In the genomic region with DNA sequence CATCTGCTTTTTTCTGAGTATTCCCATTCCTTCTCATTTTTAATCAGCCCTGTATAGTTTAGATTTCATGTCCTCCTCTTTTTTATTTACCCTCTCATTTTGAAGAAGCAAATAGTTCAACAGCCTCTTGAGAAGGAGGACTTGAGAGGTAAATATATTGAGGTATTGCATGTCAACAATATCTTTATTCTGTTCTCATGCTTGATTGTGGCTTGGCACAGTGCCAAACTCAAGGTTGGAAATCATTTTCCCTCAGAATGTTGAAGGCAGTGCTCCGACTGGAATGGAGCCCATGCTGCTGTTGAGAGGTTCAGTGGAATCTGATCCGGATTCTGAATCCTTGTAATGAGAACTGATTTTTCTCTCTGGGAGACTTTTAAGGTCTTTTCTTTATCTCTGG, we compare ENCODE assay signal across 1 cellular context.
TF ChIP-seq lines count a peak whose summit lies in the region.

No MANE protein-coding gene starts in this region.

TF ChIP-seq in HEK293, 187 proteins besides CTCF, POLR2A, EP300 and RAD21 (continued from another document):
- TF ChIP-seq, protein P1, sequence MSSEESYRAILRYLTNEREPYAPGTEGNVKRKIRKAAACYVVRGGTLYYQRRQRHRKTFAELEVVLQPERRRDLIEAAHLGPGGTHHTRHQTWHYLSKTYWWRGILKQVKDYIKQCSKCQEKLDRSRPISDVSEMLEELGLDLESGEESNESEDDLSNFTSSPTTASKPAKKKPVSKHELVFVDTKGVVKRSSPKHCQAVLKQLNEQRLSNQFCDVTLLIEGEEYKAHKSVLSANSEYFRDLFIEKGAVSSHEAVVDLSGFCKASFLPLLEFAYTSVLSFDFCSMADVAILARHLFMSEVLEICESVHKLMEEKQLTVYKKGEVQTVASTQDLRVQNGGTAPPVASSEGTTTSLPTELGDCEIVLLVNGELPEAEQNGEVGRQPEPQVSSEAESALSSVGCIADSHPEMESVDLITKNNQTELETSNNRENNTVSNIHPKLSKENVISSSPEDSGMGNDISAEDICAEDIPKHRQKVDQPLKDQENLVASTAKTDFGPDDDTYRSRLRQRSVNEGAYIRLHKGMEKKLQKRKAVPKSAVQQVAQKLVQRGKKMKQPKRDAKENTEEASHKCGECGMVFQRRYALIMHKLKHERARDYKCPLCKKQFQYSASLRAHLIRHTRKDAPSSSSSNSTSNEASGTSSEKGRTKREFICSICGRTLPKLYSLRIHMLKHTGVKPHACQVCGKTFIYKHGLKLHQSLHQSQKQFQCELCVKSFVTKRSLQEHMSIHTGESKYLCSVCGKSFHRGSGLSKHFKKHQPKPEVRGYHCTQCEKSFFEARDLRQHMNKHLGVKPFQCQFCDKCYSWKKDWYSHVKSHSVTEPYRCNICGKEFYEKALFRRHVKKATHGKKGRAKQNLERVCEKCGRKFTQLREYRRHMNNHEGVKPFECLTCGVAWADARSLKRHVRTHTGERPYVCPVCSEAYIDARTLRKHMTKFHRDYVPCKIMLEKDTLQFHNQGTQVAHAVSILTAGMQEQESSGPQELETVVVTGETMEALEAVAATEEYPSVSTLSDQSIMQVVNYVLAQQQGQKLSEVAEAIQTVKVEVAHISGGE (tag by site-specific recombination; conservative IDR thresholded peaks at IDR 0.05; ENCODE audit: low read depth): no peak
- TF ChIP-seq ZNF558 (tag by site-specific recombination; IDR thresholded peaks at IDR 0.05) (peak; percentile 33; the same call in 1 of the 2 replicates), ZNF133 (tag by site-specific recombination; IDR thresholded peaks at IDR 0.05) (no peak), ZNF274 (IDR thresholded peaks at IDR 0.05; ENCODE audit: low read length) (no peak), ZNF274 (tag by site-specific recombination; IDR thresholded peaks at IDR 0.05; ENCODE audit: borderline replicate concordance) (no peak), ZNF677 (tag by site-specific recombination; IDR thresholded peaks at IDR 0.05) (peak; percentile 81), ZFP37 (tag by site-specific recombination; IDR thresholded peaks at IDR 0.05) (no peak), ZFHX2 (tag by site-specific recombination; conservative IDR thresholded peaks at IDR 0.05) (no peak), GLIS1 (tag by site-specific recombination; IDR thresholded peaks at IDR 0.05) (no peak), ZNF792 (tag by site-specific recombination; IDR thresholded peaks at IDR 0.05) (no peak), ZNF112 (tag by site-specific recombination; IDR thresholded peaks at IDR 0.05) (peak; percentile 96)
- TF ChIP-seq, protein P2, sequence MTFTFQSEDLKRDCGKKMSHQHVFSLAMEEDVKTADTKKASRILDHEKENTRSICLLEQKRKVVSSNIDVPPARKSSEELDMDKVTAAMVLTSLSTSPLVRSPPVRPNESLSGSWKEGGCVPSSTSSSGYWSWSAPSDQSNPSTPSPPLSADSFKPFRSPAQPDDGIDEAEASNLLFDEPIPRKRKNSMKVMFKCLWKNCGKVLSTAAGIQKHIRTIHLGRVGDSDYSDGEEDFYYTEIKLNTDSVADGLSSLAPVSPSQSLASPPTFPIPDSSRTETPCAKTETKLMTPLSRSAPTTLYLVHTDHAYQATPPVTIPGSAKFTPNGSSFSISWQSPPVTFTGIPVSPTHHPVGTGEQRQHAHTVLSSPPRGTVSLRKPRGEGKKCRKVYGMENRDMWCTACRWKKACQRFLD (tag by site-specific recombination; IDR thresholded peaks at IDR 0.05): no peak
- TF ChIP-seq, protein P3, sequence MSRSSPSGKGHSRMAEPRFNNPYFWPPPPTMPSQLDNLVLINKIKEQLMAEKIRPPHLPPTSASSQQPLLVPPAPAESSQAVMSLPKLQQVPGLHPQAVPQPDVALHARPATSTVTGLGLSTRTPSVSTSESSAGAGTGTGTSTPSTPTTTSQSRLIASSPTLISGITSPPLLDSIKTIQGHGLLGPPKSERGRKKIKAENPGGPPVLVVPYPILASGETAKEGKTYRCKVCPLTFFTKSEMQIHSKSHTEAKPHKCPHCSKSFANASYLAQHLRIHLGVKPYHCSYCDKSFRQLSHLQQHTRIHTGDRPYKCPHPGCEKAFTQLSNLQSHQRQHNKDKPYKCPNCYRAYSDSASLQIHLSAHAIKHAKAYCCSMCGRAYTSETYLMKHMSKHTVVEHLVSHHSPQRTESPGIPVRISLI (tag by site-specific recombination; IDR thresholded peaks at IDR 0.05): no peak
- TF ChIP-seq, protein P4, sequence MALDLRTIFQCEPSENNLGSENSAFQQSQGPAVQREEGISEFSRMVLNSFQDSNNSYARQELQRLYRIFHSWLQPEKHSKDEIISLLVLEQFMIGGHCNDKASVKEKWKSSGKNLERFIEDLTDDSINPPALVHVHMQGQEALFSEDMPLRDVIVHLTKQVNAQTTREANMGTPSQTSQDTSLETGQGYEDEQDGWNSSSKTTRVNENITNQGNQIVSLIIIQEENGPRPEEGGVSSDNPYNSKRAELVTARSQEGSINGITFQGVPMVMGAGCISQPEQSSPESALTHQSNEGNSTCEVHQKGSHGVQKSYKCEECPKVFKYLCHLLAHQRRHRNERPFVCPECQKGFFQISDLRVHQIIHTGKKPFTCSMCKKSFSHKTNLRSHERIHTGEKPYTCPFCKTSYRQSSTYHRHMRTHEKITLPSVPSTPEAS (tag by site-specific recombination; IDR thresholded peaks at IDR 0.05): no peak
- TF ChIP-seq, protein P5, sequence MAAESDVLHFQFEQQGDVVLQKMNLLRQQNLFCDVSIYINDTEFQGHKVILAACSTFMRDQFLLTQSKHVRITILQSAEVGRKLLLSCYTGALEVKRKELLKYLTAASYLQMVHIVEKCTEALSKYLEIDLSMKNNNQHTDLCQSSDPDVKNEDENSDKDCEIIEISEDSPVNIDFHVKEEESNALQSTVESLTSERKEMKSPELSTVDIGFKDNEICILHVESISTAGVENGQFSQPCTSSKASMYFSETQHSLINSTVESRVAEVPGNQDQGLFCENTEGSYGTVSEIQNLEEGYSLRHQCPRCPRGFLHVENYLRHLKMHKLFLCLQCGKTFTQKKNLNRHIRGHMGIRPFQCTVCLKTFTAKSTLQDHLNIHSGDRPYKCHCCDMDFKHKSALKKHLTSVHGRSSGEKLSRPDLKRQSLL (tag by site-specific recombination; IDR thresholded peaks at IDR 0.05): peak; percentile 45; the same call in 1 of the 2 replicates
